In genomic region chr11:66467034-66467659, GRCh38 we compare ENCODE assay signal across 8 cellular contexts. TPM values are rescaled to one million over a fixed set of nuclear protein-coding genes. Genes with fewer than 3 reads are reported as not detected.
DNase-seq lines count a peak whose midpoint lies in the region; ATAC-seq and TF ChIP-seq lines count a peak whose summit lies in the region.

No MANE protein-coding gene starts in this region.

- H3K27me3 Mint-ChIP-seq in CD8-positive, alpha-beta memory T cell: no peaks in the 10 kb centered on the region
- peaks cover 2% of the 10 kb centered on the region for H3K27me3 Mint-ChIP-seq in neural progenitor cell (ENCODE audit: insufficient read depth, low read depth)

- peaks cover 11% of the 10 kb centered on the region for H3K4me1 ChIP-seq in CD8-positive, alpha-beta memory T cell (ENCODE audit: insufficient read depth, low read length)
- H3K4me1 ChIP-seq in neural progenitor cell: peaks cover 9% of the 10 kb centered on the region

- ATAC-seq in GM19025 (IDR thresholded peaks at IDR 0.05; ENCODE audit: low read depth, unreplicated experiment): peak; percentile 44
- ATAC-seq in HG03342 (IDR thresholded peaks at IDR 0.05; ENCODE audit: unreplicated experiment): peak; percentile 39

- peaks cover 18 to 28% (median 20%) of the 10 kb centered on the region in 3 donors for H3K4me1 Mint-ChIP-seq in CD8-positive, alpha-beta memory T cell
- peaks cover 40% of the 10 kb centered on the region for H3K4me1 Mint-ChIP-seq in neural progenitor cell

- DNase-seq in CD8-positive, alpha-beta memory T cell: no peak
- peak; percentile 13 for DNase-seq in fibroblast of peridontal ligament (ENCODE audit: extremely low read depth)
- peak; percentile 74 for DNase-seq in neural progenitor cell (ENCODE audit: low spot score)
- no peak for DNase-seq in NCI-H2107 (lab: John Stamatoyannopoulos, UW)
- DNase-seq in NCI-H2196 treated with DMSO at 0.1 percent for 48 hours (lab: John Stamatoyannopoulos, UW; ENCODE audit: unreplicated experiment): no peak

- peak overlapping the region; percentile 80 to 88 (median 87) for H3K4me3 Mint-ChIP-seq in CD8-positive, alpha-beta memory T cell
- peak overlapping the region; percentile 95 for H3K4me3 Mint-ChIP-seq in neural progenitor cell

- no peaks in the 10 kb centered on the region for H3K9me3 ChIP-seq in CD8-positive, alpha-beta memory T cell (ENCODE audit: low read length)
- H3K9me3 ChIP-seq in neural progenitor cell (ENCODE audit: low read depth): no peaks in the 10 kb centered on the region

- peak overlapping the region; percentile 81 for H3K4me2 ChIP-seq in neural progenitor cell

- peak overlapping the region; percentile 78 for H3K4me3 ChIP-seq in CD8-positive, alpha-beta memory T cell (ENCODE audit: low read length)
- H3K4me3 ChIP-seq in WI38 (ENCODE audit: low read depth, low read length) (peak overlapping the region; percentile 62), neural progenitor cell (peak overlapping the region; percentile 66)

- H3K36me3 ChIP-seq in CD8-positive, alpha-beta memory T cell (ENCODE audit: insufficient read depth, low read length): no peaks in the 10 kb centered on the region
- no peaks in the 10 kb centered on the region for H3K36me3 ChIP-seq in neural progenitor cell

- H3K27ac ChIP-seq in CD8-positive, alpha-beta memory T cell (ENCODE audit: low read depth, low read length): peak overlapping the region; percentile 41
- no peak overlapping the region for H3K27ac ChIP-seq in neural progenitor cell

- CTCF ChIA-PET in CD8-positive, alpha-beta memory T cell (lab: Charles Lee): interaction anchor here (0.9 to 2.4 kb wide), 6 partner anchors 12 to 210 kb away, joined by 3 to 11 read pairs (median 4); partner anchors contain the start of genes MRPL11, NPAS4 and RBM4B

- H4K20me1 ChIP-seq in neural progenitor cell (ENCODE audit: low read depth): peaks cover 18% of the 10 kb centered on the region

- H3K36me3 Mint-ChIP-seq in CD8-positive, alpha-beta memory T cell: peaks cover 0 to 11% (median 4%) of the 10 kb centered on the region in 3 donors
- H3K36me3 Mint-ChIP-seq in neural progenitor cell: peaks cover 2% of the 10 kb centered on the region

- TF ChIP-seq CTCF in WI38 (IDR thresholded peaks at IDR 0.05; ENCODE audit: low read depth, low read length) (0 out of 2 replicates have a peak, but pooled peaks have one; percentile 13), neural progenitor cell (IDR thresholded peaks at IDR 0.05) (peak; percentile 41)

- peak overlapping the region; percentile 8 for H2AFZ ChIP-seq in neural progenitor cell (replicated peaks)

- peak overlapping the region in 7 of 8 donors; percentile 86 to 98 (median 91) for H3K27ac Mint-ChIP-seq in CD8-positive, alpha-beta memory T cell
- H3K27ac Mint-ChIP-seq in neural progenitor cell: peak overlapping the region; percentile 87

- H3K79me2 ChIP-seq in neural progenitor cell (ENCODE audit: low read depth): no peaks in the 10 kb centered on the region

- no peak overlapping the region for H3K9ac ChIP-seq in neural progenitor cell

- POLR2A ChIA-PET in CD8-positive, alpha-beta memory T cell (lab: Charles Lee): interaction anchor here (0.9 to 2.4 kb wide), 7 partner anchors 12 to 211 kb away, joined by 3 to 43 read pairs (median 7); partner anchors contain the start of genes DPP3, MRPL11, RBM4 and RBM4B

- H3K9me3 Mint-ChIP-seq in CD8-positive, alpha-beta memory T cell: no peaks in the 10 kb centered on the region
- peaks cover 11% of the 10 kb centered on the region for H3K9me3 Mint-ChIP-seq in neural progenitor cell

- peaks cover 26% of the 10 kb centered on the region for H3F3A ChIP-seq in neural progenitor cell (ENCODE audit: low read depth)

- no peaks in the 10 kb centered on the region for H3K27me3 ChIP-seq in CD8-positive, alpha-beta memory T cell (ENCODE audit: insufficient read depth, low read length, poor library complexity, severe bottlenecking)
- peaks cover 4% of the 10 kb centered on the region for H3K27me3 ChIP-seq in neural progenitor cell

RNA-seq across cellular contexts. Expression of gene PELI3, which starts 0.4 kb away (rescaled TPM):
- total RNA-seq in CD8-positive, alpha-beta memory T cell: 1 to 10 TPM; 5.3 to 6.6 TPM
- polyA plus RNA-seq in CD8-positive, alpha-beta memory T cell: 7.0 TPM
- total RNA-seq in neural progenitor cell (ENCODE audit: low replicate concordance): 2.7 and 9.1 TPM in 2 replicates

RNA-seq across cellular contexts. Expression of gene DPP3, which starts 13.1 kb away (rescaled TPM):
- total RNA-seq in CD8-positive, alpha-beta memory T cell: 10 to 100 TPM; 67.7 to 80.1 TPM
- polyA plus RNA-seq in CD8-positive, alpha-beta memory T cell: 32.5 TPM
- 41.3 and 70.1 TPM in 2 replicates for total RNA-seq in neural progenitor cell (ENCODE audit: low replicate concordance)

RNA-seq across cellular contexts. Expression of gene MRPL11, which starts 28.5 kb away (rescaled TPM):
- 100 to 1,000 TPM; 148 to 152 TPM for total RNA-seq in CD8-positive, alpha-beta memory T cell
- 86.9 TPM for polyA plus RNA-seq in CD8-positive, alpha-beta memory T cell
- total RNA-seq in neural progenitor cell (ENCODE audit: low replicate concordance): 82.0 and 131 TPM in 2 replicates

RNA-seq across cellular contexts. Expression of gene BBS1, which starts 43.3 kb away (rescaled TPM):
- 10 to 100 TPM; 17.7 to 21.2 TPM for total RNA-seq in CD8-positive, alpha-beta memory T cell
- 15.6 TPM for polyA plus RNA-seq in CD8-positive, alpha-beta memory T cell
- 42.0 and 68.9 TPM in 2 replicates for total RNA-seq in neural progenitor cell (ENCODE audit: low replicate concordance)

RNA-seq across cellular contexts. Expression of gene NPAS4, which starts 46.3 kb away (rescaled TPM):
- not detected for total RNA-seq in CD8-positive, alpha-beta memory T cell
- polyA plus RNA-seq in CD8-positive, alpha-beta memory T cell: not detected
- 0.65 TPM in 1 of 2 replicates, not detected in the other for total RNA-seq in neural progenitor cell (ENCODE audit: low replicate concordance)

Comparison
In these comparisons a context has a peak if more than half of its experiments do, and no peak if none do; other contexts are left out.
1. DNase-seq: peak in fibroblast of peridontal ligament (single experiment) and neural progenitor cell (single experiment); none in CD8-positive, alpha-beta memory T cell (0 of 5), NCI-H2107 (single experiment) and NCI-H2196 treated with DMSO at 0.1 percent for 48 hours (single experiment).
2. Peak in every context shown above with its lines, with median percentiles within 50 percentile points of each other: H3K4me3 ChIP-seq.